8 cellular contexts compared by ENCODE assay signal in genomic region chr9:35733109-35733541, GRCh38.
DNase-seq lines count a peak whose midpoint lies in the region; ATAC-seq and TF ChIP-seq lines count a peak whose summit lies in the region.

No MANE protein-coding gene starts in this region.

- H3K4me3 ChIP-seq in HUES6 (ENCODE audit: low read depth, low read length) (peak overlapping the region; percentile 91), RWPE2 (ENCODE audit: severe bottlenecking) (peak overlapping the region; percentile 63), muscle layer of colon (ENCODE audit: low read depth in 1 of 2, low read length in 2 of 2) (peak overlapping the region; percentile 60 to 92)

- H3K9ac ChIP-seq in HUES6 (ENCODE audit: low read length) (peak overlapping the region; percentile 84), muscle layer of colon (ENCODE audit: low read length) (peak overlapping the region; percentile 95)

- peak; percentile 50 for TF ChIP-seq CTCF in RWPE2 (IDR thresholded peaks at IDR 0.05; ENCODE audit: poor library complexity, severe bottlenecking)

- H3K27ac ChIP-seq in HUES6 (ENCODE audit: low read depth, low read length) (peak overlapping the region; percentile 67; the same call in 1 of the 2 replicates), RWPE2 (ENCODE audit: poor library complexity, severe bottlenecking) (peak overlapping the region; percentile 87), muscle layer of colon (ENCODE audit: low read depth, low read length) (peak overlapping the region; percentile 95)

- ATAC-seq in RWPE2 (ENCODE audit: low read depth), result peak; percentile 20; the same call in 2 of the 3 replicates

- DNase-seq in DMS153 treated with DMSO at 0.1 percent for 48 hours (lab: John Stamatoyannopoulos, UW; ENCODE audit: unreplicated experiment), result peak; percentile 10
- no peak for DNase-seq in DMS153 (lab: John Stamatoyannopoulos, UW)
- DNase-seq in RWPE2 (ENCODE audit: low spot score), result no peak
- DNase-seq in ecto neural progenitor cell (ENCODE audit: low spot score), result peak; percentile 61
- no peak for DNase-seq in putamen (ENCODE audit: low spot score)
- no peak for DNase-seq in cerebellar nuclear complex (lab: John Stamatoyannopoulos, UW)

- peaks cover 39% of the 10 kb centered on the region for H3K36me3 ChIP-seq in HUES6 (ENCODE audit: control insufficient read depth, insufficient read depth, low read length)
- peaks cover 56% of the 10 kb centered on the region for H3K36me3 ChIP-seq in RWPE2 (ENCODE audit: low read depth)
- H3K36me3 ChIP-seq in muscle layer of colon (ENCODE audit: insufficient read depth, low read length), result peaks cover 39% of the 10 kb centered on the region

- H3K27me3 ChIP-seq in HUES6 (ENCODE audit: control insufficient read depth, insufficient read depth, low read length) (no peaks in the 10 kb centered on the region), RWPE2 (ENCODE audit: insufficient read depth, poor library complexity, severe bottlenecking) (no peaks in the 10 kb centered on the region), muscle layer of colon (ENCODE audit: control insufficient read depth in 1 of 2, insufficient read depth in 2 of 2, low read length in 2 of 2) (no peaks in the 10 kb centered on the region)

- H3K9me3 ChIP-seq in HUES6 (ENCODE audit: control insufficient read depth, insufficient read depth, low read depth, low read length) (no peaks in the 10 kb centered on the region), RWPE2 (ENCODE audit: severe bottlenecking) (no peaks in the 10 kb centered on the region), muscle layer of colon (ENCODE audit: low read length) (no peaks in the 10 kb centered on the region)

- peaks cover 35% of the 10 kb centered on the region for H3K4me1 ChIP-seq in HUES6 (ENCODE audit: control insufficient read depth, insufficient read depth, low read length)
- H3K4me1 ChIP-seq in RWPE2 (ENCODE audit: insufficient read depth, poor library complexity, severe bottlenecking), result peaks cover 28% of the 10 kb centered on the region
- H3K4me1 ChIP-seq in muscle layer of colon (ENCODE audit: insufficient read depth, low read length), result peaks cover 48% of the 10 kb centered on the region

Comparison
In these comparisons a context has a peak if more than half of its experiments do, and no peak if none do; other contexts are left out.
1. DNase-seq: peak in DMS153 treated with DMSO at 0.1 percent for 48 hours (single experiment) and ecto neural progenitor cell (single experiment); none in DMS153 (single experiment), RWPE2 (single experiment), putamen (single experiment) and cerebellar nuclear complex (0 of 2).
2. Peak in every context shown above with its lines, with median percentiles within 50 percentile points of each other: H3K27ac ChIP-seq and H3K4me3 ChIP-seq.